Comparison of ENCODE assay signal across 9 cellular contexts in genomic region chr14:65414961-65415589, GRCh38. TPM values are rescaled to one million over a fixed set of nuclear protein-coding genes. Genes with fewer than 3 reads are reported as not detected.
DNase-seq lines count a peak whose midpoint lies in the region; ATAC-seq, FAIRE-seq and TF ChIP-seq lines count a peak whose summit lies in the region.
"Had no signal": no experiment of that assay in that cellular context is flagged by ENCODE, and none has a peak within 500 bp of the region (broad histone marks: within the 10 kb centered on the region; RNA-seq: fewer than 3 reads in every experiment).

No MANE protein-coding gene starts in this region.

- peak overlapping the region in 1 of 3 donors; percentile 21 for H3K4me3 ChIP-seq in breast epithelium

- no peaks in the 10 kb centered on the region for H3K27me3 ChIP-seq in breast epithelium

- no peaks in the 10 kb centered on the region for H3K36me3 ChIP-seq in breast epithelium

- no peak overlapping the region for H3K27ac ChIP-seq in breast epithelium

- no peak for TF ChIP-seq POLR2A in breast epithelium (IDR thresholded peaks at IDR 0.05)

- H3K9me3 ChIP-seq in breast epithelium = no peaks in the 10 kb centered on the region

- FAIRE-seq in islet of Langerhans (lab: Jason Lieb, UNC) = peak; percentile 94

- no peaks in the 10 kb centered on the region for H3K9me3 Mint-ChIP-seq in MCF 10A (ENCODE audit: unreplicated experiment)
- H3K9me3 Mint-ChIP-seq in activated T-helper 17 cell treated with anti-CD3 and anti-CD28 coated beads, Interleukin-2, amount 50 U/mL, for 72 hours = no peaks in the 10 kb centered on the region
- H3K9me3 Mint-ChIP-seq: dendritic cell treated with granulocyte-macrophage colony-stimulating factor and Interleukin-4, amounts not matched to agents 40 ng/mL and 50 ng/mL, for 4 days had no signal

- DNase-seq in MCF 10A (ENCODE audit: unreplicated experiment) (peak; percentile 57), breast epithelium (ENCODE audit: low spot score in 2 of 2) (no peak), LoVo (ENCODE audit: low spot score) (peak; percentile 33), occipital lobe (lab: John Stamatoyannopoulos, UW) (no peak)
- no peak for DNase-seq in stimulated activated CD4-positive, alpha-beta T cell treated with anti-CD3 and anti-CD28 coated beads, Interleukin-15, amount 100 ng/mL, for 24 hours

- H3K4me3 Mint-ChIP-seq in MCF 10A (ENCODE audit: unreplicated experiment) = no peak overlapping the region
- H3K4me3 Mint-ChIP-seq in activated T-helper 17 cell treated with anti-CD3 and anti-CD28 coated beads, Interleukin-2, amount 50 U/mL, for 72 hours = peak overlapping the region; percentile 99
- H3K4me3 Mint-ChIP-seq: dendritic cell treated with granulocyte-macrophage colony-stimulating factor and Interleukin-4, amounts not matched to agents 40 ng/mL and 50 ng/mL, for 4 days had no signal

- H3K27me3 Mint-ChIP-seq in MCF 10A (ENCODE audit: insufficient read depth, unreplicated experiment) = no peaks in the 10 kb centered on the region
- H3K27me3 Mint-ChIP-seq in activated T-helper 17 cell treated with anti-CD3 and anti-CD28 coated beads, Interleukin-2, amount 50 U/mL, for 72 hours = no peaks in the 10 kb centered on the region

- no peak overlapping the region for H3K27ac Mint-ChIP-seq in MCF 10A (ENCODE audit: low read depth, unreplicated experiment)
- no peak overlapping the region for H3K27ac Mint-ChIP-seq in activated T-helper 17 cell treated with anti-CD3 and anti-CD28 coated beads, Interleukin-2, amount 50 U/mL, for 72 hours
- H3K27ac Mint-ChIP-seq: dendritic cell treated with granulocyte-macrophage colony-stimulating factor and Interleukin-4, amounts not matched to agents 40 ng/mL and 50 ng/mL, for 4 days had no signal

- TF ChIP-seq CTCF in MCF 10A (IDR thresholded peaks at IDR 0.05; ENCODE audit: unreplicated experiment) (peak; percentile 54), breast epithelium (IDR thresholded peaks at IDR 0.05) (peak in 1 of 3 donors; percentile 24)

- POLR2A ChIA-PET in MCF 10A (lab: Yijun Ruan, JAX) = interaction anchor here (0.7 to 5.1 kb wide), 4 partner anchors 8 to 408 kb away, joined by 3 to 54 read pairs (median 4); no protein-coding TSS in a partner anchor

- CTCF ChIA-PET in MCF 10A (lab: Yijun Ruan, JAX) = interaction anchor here (0.6 to 7.5 kb wide), 35 partner anchors 9 to 986 kb away, joined by 3 to 194 read pairs (median 4); no protein-coding TSS in a partner anchor

- H3K4me1 ChIP-seq in breast epithelium = no peaks in the 10 kb centered on the region

- intact Hi-C loops in MCF 10A (cut with micrococcal nuclease) (loop anchor here (1.0 to 5.0 kb wide), 5 partner anchors 58 to 656 kb away; no protein-coding TSS in a partner anchor), breast epithelium (cut with DNase I; ENCODE audit: low total_unique reads) (no loop called here)

- no peak for ATAC-seq in activated T-helper 17 cell treated with anti-CD3 and anti-CD28 coated beads, Interleukin-2, amount 50 U/mL, for 72 hours (replicated peaks)
- no peak for ATAC-seq in GM18873 (IDR thresholded peaks at IDR 0.05; ENCODE audit: low FRiP score, unreplicated experiment)

- H3K4me1 Mint-ChIP-seq in MCF 10A (ENCODE audit: insufficient read depth, unreplicated experiment) = peaks cover 18% of the 10 kb centered on the region
- H3K4me1 Mint-ChIP-seq in activated T-helper 17 cell treated with anti-CD3 and anti-CD28 coated beads, Interleukin-2, amount 50 U/mL, for 72 hours = peaks cover 8% of the 10 kb centered on the region

- no TSS peak for BruUV-seq in MCF 10A (replicated peaks; lab: Mats Ljungman, UMichigan)

- H3K36me3 Mint-ChIP-seq in MCF 10A (ENCODE audit: insufficient read depth, unreplicated experiment) = no peaks in the 10 kb centered on the region
- no peaks in the 10 kb centered on the region for H3K36me3 Mint-ChIP-seq in activated T-helper 17 cell treated with anti-CD3 and anti-CD28 coated beads, Interleukin-2, amount 50 U/mL, for 72 hours (ENCODE audit: low read depth)

RNA-seq across cellular contexts. Expression of gene FUT8, which starts 2.5 kb away (rescaled TPM):
- total RNA-seq in MCF 10A (2022) (11.8 and 17.1 TPM in 2 replicates), breast epithelium (10 to 100 TPM; 36.3 to 69.1 (median 47.2) TPM), occipital lobe (193 TPM)
- 10 to 100 TPM; 50.3 to 89.9 TPM for total RNA-seq in activated T-helper 17 cell treated with anti-CD3 and anti-CD28 coated beads, Interleukin-2, amount 50 U/mL, for 72 hours

Comparison
In these comparisons a context has a peak if more than half of its experiments do, and no peak if none do; other contexts are left out.
1. DNase-seq: peak in MCF 10A (single experiment) and LoVo (single experiment); none in breast epithelium (0 of 2), occipital lobe (single experiment) and stimulated activated CD4-positive, alpha-beta T cell treated with anti-CD3 and anti-CD28 coated beads, Interleukin-15, amount 100 ng/mL, for 24 hours (single experiment).